In the genomic region with DNA sequence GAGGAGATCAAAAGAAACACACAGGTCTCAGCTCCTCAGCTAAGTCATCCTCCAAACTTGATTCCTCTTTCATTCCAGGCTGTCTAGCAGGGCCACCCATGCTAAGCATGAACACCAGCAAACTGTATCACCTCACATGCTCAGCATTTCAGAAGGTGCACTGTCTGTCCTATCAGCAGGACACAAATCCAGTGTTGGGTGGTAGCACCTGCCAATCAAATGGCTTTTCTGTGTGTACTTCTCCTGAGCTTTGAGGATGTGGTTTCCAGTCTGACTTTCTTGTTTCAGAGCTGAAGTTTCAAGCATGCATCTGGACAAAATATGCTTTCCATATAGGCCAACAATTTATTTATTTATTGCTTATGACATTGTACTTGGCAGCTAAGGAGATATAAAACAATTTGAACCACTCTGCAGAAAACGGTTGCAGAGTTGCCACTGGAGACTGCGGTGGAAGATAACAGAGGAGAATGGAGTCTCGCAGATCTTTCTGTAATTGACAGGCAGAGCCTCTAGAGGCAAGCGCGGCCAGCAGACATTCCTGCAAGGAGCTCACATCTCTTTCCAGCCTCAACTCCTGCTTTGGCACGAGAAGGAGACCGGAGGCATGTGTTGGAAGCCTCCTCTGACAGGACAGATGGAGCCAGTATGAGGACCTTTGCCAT, we compare ENCODE assay signal across 13 cellular contexts.
DNase-seq lines count a peak whose midpoint lies in the region; ATAC-seq, FAIRE-seq and TF ChIP-seq lines count a peak whose summit lies in the region.
"Had no signal": no experiment of that assay in that cellular context is flagged by ENCODE, and none has a peak within 500 bp of the region (broad histone marks: within the 10 kb centered on the region; RNA-seq: fewer than 3 reads in every experiment).

No MANE protein-coding gene starts in this region.

- H3F3A ChIP-seq in neural progenitor cell (ENCODE audit: low read depth) = no peaks in the 10 kb centered on the region

- H3K18ac ChIP-seq in mesendoderm (ENCODE audit: low read length) = no peak overlapping the region

- WGBS in mesendoderm (ENCODE audit: extremely low coverage, insufficient coverage, low lambda C conversion rate) = no CpG with 5 or more reads among the region's 7 CpGs

- H3K4me3 ChIP-seq in neural progenitor cell (no peak overlapping the region), mesendoderm (ENCODE audit: low read length) (no peak overlapping the region)
- H3K4me3 ChIP-seq: A549 had no signal

- H4K8ac ChIP-seq in mesendoderm (ENCODE audit: low read depth, low read length) = no peak overlapping the region

- no peaks in the 10 kb centered on the region for H3K79me2 ChIP-seq in neural progenitor cell (ENCODE audit: low read depth)
- H3K79me2 ChIP-seq in mesendoderm (ENCODE audit: control insufficient read depth, insufficient read depth, low read length) = no peaks in the 10 kb centered on the region

- H3K27me3 Mint-ChIP-seq in activated naive CD8-positive, alpha-beta T cell treated with anti-CD3 and anti-CD28 coated beads, Interleukin-2, amount 10 ng/mL, durations not matched to agents 7 days and 5 days = no peaks in the 10 kb centered on the region
- no peaks in the 10 kb centered on the region for H3K27me3 Mint-ChIP-seq in activated naive CD8-positive, alpha-beta T cell treated with anti-CD3 and anti-CD28 coated beads, Interleukin-2, amount 50 U/mL, for 24 hours
- peaks cover 8% of the 10 kb centered on the region for H3K27me3 Mint-ChIP-seq in neural progenitor cell (ENCODE audit: insufficient read depth, low read depth)
- no peaks in the 10 kb centered on the region for H3K27me3 Mint-ChIP-seq in activated T-cell treated with anti-CD3 and anti-CD28 coated beads, Interleukin-2, amount 50 U/mL, for 4 hours (ENCODE audit: low read depth)
- H3K27me3 Mint-ChIP-seq: stimulated activated naive CD8-positive, alpha-beta T cell treated with anti-CD3 and anti-CD28 coated beads, Interleukin-15, Interleukin-2, amounts not matched to agents 100 ng/mL and 50 ng/mL, for 24 hours had no signal

- H3K27me3 ChIP-seq in neural progenitor cell = no peaks in the 10 kb centered on the region
- H3K27me3 ChIP-seq in mesendoderm (ENCODE audit: insufficient read depth, low read length, poor library complexity) = no peaks in the 10 kb centered on the region

- H3K4ac ChIP-seq in mesendoderm (ENCODE audit: low read depth, low read length) = no peak overlapping the region

- no peak for DNase-seq in activated naive CD8-positive, alpha-beta T cell treated with anti-CD3 and anti-CD28 coated beads, Interleukin-2, amount 10 ng/mL, durations not matched to agents 7 days and 5 days
- no peak for DNase-seq in activated naive CD8-positive, alpha-beta T cell treated with anti-CD3 and anti-CD28 coated beads, Interleukin-2, amount 50 U/mL, for 24 hours
- DNase-seq in neural progenitor cell (ENCODE audit: low spot score) (no peak), D721Med (ENCODE audit: insufficient read length, low spot score) (no peak), mesendoderm (no peak)
- no peak for DNase-seq in activated T-cell treated with anti-CD3 and anti-CD28 coated beads, Interleukin-2, amount 50 U/mL, for 4 hours
- DNase-seq: NCI-H510A had no signal

- peaks cover 4% of the 10 kb centered on the region for H3K4me1 Mint-ChIP-seq in activated naive CD8-positive, alpha-beta T cell treated with anti-CD3 and anti-CD28 coated beads, Interleukin-2, amount 10 ng/mL, durations not matched to agents 7 days and 5 days
- H3K4me1 Mint-ChIP-seq in activated naive CD8-positive, alpha-beta T cell treated with anti-CD3 and anti-CD28 coated beads, Interleukin-2, amount 50 U/mL, for 24 hours = peaks cover 6% of the 10 kb centered on the region
- peaks cover 16% of the 10 kb centered on the region for H3K4me1 Mint-ChIP-seq in neural progenitor cell
- H3K4me1 Mint-ChIP-seq in activated T-cell treated with anti-CD3 and anti-CD28 coated beads, Interleukin-2, amount 50 U/mL, for 4 hours (ENCODE audit: low read depth) = no peaks in the 10 kb centered on the region

- H3K23ac ChIP-seq in mesendoderm (ENCODE audit: low read length) = no peak overlapping the region

- FAIRE-seq in D721Med (lab: Jason Lieb, UNC) = no peak
- FAIRE-seq: A549, G401.6 had no signal

- TF ChIP-seq CTCF in neural progenitor cell (IDR thresholded peaks at IDR 0.05) = no peak
- TF ChIP-seq CTCF in D721Med (IDR thresholded peaks at IDR 0.05; ENCODE audit: insufficient read depth, missing control alignments) = no peak

- ATAC-seq in activated naive CD8-positive, alpha-beta T cell treated with anti-CD3 and anti-CD28 coated beads, Interleukin-2, amount 10 ng/mL, durations not matched to agents 7 days and 5 days (ENCODE audit: low read depth) = no peak
- ATAC-seq in activated naive CD8-positive, alpha-beta T cell treated with anti-CD3 and anti-CD28 coated beads, Interleukin-2, amount 50 U/mL, for 24 hours = no peak
- ATAC-seq in GM21723 (IDR thresholded peaks at IDR 0.05; ENCODE audit: unreplicated experiment) (peak; percentile 88), HG03280 (IDR thresholded peaks at IDR 0.05; ENCODE audit: unreplicated experiment) (peak; percentile 74)
- ATAC-seq in activated T-cell treated with anti-CD3 and anti-CD28 coated beads, Interleukin-2, amount 50 U/mL, for 4 hours = no peak
- ATAC-seq: A549 had no signal

- H3K9ac ChIP-seq in neural progenitor cell (no peak overlapping the region), mesendoderm (ENCODE audit: low read length) (no peak overlapping the region)

- H3K4me1 ChIP-seq in neural progenitor cell = no peaks in the 10 kb centered on the region
- H3K4me1 ChIP-seq in mesendoderm (ENCODE audit: control insufficient read depth, low read depth, low read length) = peaks cover 3% of the 10 kb centered on the region
- H3K4me1 ChIP-seq: A549 had no signal

- peak overlapping the region; percentile 25 for H3K27ac Mint-ChIP-seq in activated naive CD8-positive, alpha-beta T cell treated with anti-CD3 and anti-CD28 coated beads, Interleukin-2, amount 10 ng/mL, durations not matched to agents 7 days and 5 days
- H3K27ac Mint-ChIP-seq in activated naive CD8-positive, alpha-beta T cell treated with anti-CD3 and anti-CD28 coated beads, Interleukin-2, amount 50 U/mL, for 24 hours = no peak overlapping the region
- peak overlapping the region; percentile 33 for H3K27ac Mint-ChIP-seq in neural progenitor cell
- H3K27ac Mint-ChIP-seq: dendritic cell treated with granulocyte-macrophage colony-stimulating factor and Interleukin-4, amounts not matched to agents 40 ng/mL and 50 ng/mL, for 4 days; stimulated activated naive CD8-positive, alpha-beta T cell treated with anti-CD3 and anti-CD28 coated beads, Interleukin-15, Interleukin-2, amounts not matched to agents 100 ng/mL and 50 ng/mL, for 24 hours had no signal

- H2AK5ac ChIP-seq in mesendoderm (ENCODE audit: low read length) = no peak overlapping the region

- no peaks in the 10 kb centered on the region for H3K36me3 Mint-ChIP-seq in activated naive CD8-positive, alpha-beta T cell treated with anti-CD3 and anti-CD28 coated beads, Interleukin-2, amount 10 ng/mL, durations not matched to agents 7 days and 5 days
- H3K36me3 Mint-ChIP-seq in activated naive CD8-positive, alpha-beta T cell treated with anti-CD3 and anti-CD28 coated beads, Interleukin-2, amount 50 U/mL, for 24 hours (ENCODE audit: low read depth) = no peaks in the 10 kb centered on the region
- no peaks in the 10 kb centered on the region for H3K36me3 Mint-ChIP-seq in neural progenitor cell
- no peaks in the 10 kb centered on the region for H3K36me3 Mint-ChIP-seq in activated T-cell treated with anti-CD3 and anti-CD28 coated beads, Interleukin-2, amount 50 U/mL, for 4 hours (ENCODE audit: insufficient read depth)

- H3K4me2 ChIP-seq in neural progenitor cell (no peak overlapping the region), mesendoderm (ENCODE audit: low read length) (no peak overlapping the region)
- H3K4me2 ChIP-seq: A549 had no signal

- no peaks in the 10 kb centered on the region for H4K20me1 ChIP-seq in neural progenitor cell (ENCODE audit: low read depth)

- no peaks in the 10 kb centered on the region for H3K79me1 ChIP-seq in mesendoderm (ENCODE audit: low read length)

- H2BK120ac ChIP-seq in mesendoderm (ENCODE audit: low read depth, low read length) = no peak overlapping the region

- no peak overlapping the region for H2AFZ ChIP-seq in neural progenitor cell (replicated peaks)

- H3K9me3 ChIP-seq in neural progenitor cell (ENCODE audit: low read depth) = no peaks in the 10 kb centered on the region
- H3K9me3 ChIP-seq: A549 had no signal

- H3K4me3 Mint-ChIP-seq in activated naive CD8-positive, alpha-beta T cell treated with anti-CD3 and anti-CD28 coated beads, Interleukin-2, amount 10 ng/mL, durations not matched to agents 7 days and 5 days = no peak overlapping the region
- H3K4me3 Mint-ChIP-seq in activated naive CD8-positive, alpha-beta T cell treated with anti-CD3 and anti-CD28 coated beads, Interleukin-2, amount 50 U/mL, for 24 hours = no peak overlapping the region
- no peak overlapping the region for H3K4me3 Mint-ChIP-seq in neural progenitor cell
- H3K4me3 Mint-ChIP-seq in activated T-cell treated with anti-CD3 and anti-CD28 coated beads, Interleukin-2, amount 50 U/mL, for 4 hours = no peak overlapping the region
- H3K4me3 Mint-ChIP-seq: dendritic cell treated with granulocyte-macrophage colony-stimulating factor and Interleukin-4, amounts not matched to agents 40 ng/mL and 50 ng/mL, for 4 days; stimulated activated naive CD8-positive, alpha-beta T cell treated with anti-CD3 and anti-CD28 coated beads, Interleukin-15, Interleukin-2, amounts not matched to agents 100 ng/mL and 50 ng/mL, for 24 hours had no signal

- no peak overlapping the region for H4K5ac ChIP-seq in mesendoderm (ENCODE audit: low read length)

- no peaks in the 10 kb centered on the region for H3K36me3 ChIP-seq in neural progenitor cell
- H3K36me3 ChIP-seq in mesendoderm (ENCODE audit: control insufficient read depth, insufficient read depth, low read length) = no peaks in the 10 kb centered on the region

- no peak overlapping the region for H3K56ac ChIP-seq in mesendoderm (ENCODE audit: low read length)

- POLR2A ChIA-PET in activated naive CD8-positive, alpha-beta T cell treated with anti-CD3 and anti-CD28 coated beads, Interleukin-2, amount 10 ng/mL, durations not matched to agents 7 days and 5 days (lab: Charles Lee) = no interaction called here

- H3K27ac ChIP-seq in neural progenitor cell (no peak overlapping the region), mesendoderm (ENCODE audit: low read depth, low read length) (no peak overlapping the region)
- H3K27ac ChIP-seq: A549 had no signal

- no peak overlapping the region for H2BK5ac ChIP-seq in mesendoderm (ENCODE audit: low read length)

- no peak overlapping the region for H2BK15ac ChIP-seq in mesendoderm (replicated peaks; ENCODE audit: low read depth)

- H3K9me3 Mint-ChIP-seq in activated naive CD8-positive, alpha-beta T cell treated with anti-CD3 and anti-CD28 coated beads, Interleukin-2, amount 10 ng/mL, durations not matched to agents 7 days and 5 days = no peaks in the 10 kb centered on the region
- H3K9me3 Mint-ChIP-seq in activated naive CD8-positive, alpha-beta T cell treated with anti-CD3 and anti-CD28 coated beads, Interleukin-2, amount 50 U/mL, for 24 hours = no peaks in the 10 kb centered on the region
- H3K9me3 Mint-ChIP-seq in neural progenitor cell = no peaks in the 10 kb centered on the region
- no peaks in the 10 kb centered on the region for H3K9me3 Mint-ChIP-seq in activated T-cell treated with anti-CD3 and anti-CD28 coated beads, Interleukin-2, amount 50 U/mL, for 4 hours
- H3K9me3 Mint-ChIP-seq: dendritic cell treated with granulocyte-macrophage colony-stimulating factor and Interleukin-4, amounts not matched to agents 40 ng/mL and 50 ng/mL, for 4 days; stimulated activated naive CD8-positive, alpha-beta T cell treated with anti-CD3 and anti-CD28 coated beads, Interleukin-15, Interleukin-2, amounts not matched to agents 100 ng/mL and 50 ng/mL, for 24 hours had no signal

Comparison
In these comparisons a context has a peak if more than half of its experiments do, and no peak if none do; other contexts are left out.
1. ATAC-seq: peak in GM21723 (single experiment) and HG03280 (single experiment); none in activated naive CD8-positive, alpha-beta T cell treated with anti-CD3 and anti-CD28 coated beads, Interleukin-2, amount 10 ng/mL, durations not matched to agents 7 days and 5 days (single experiment), activated naive CD8-positive, alpha-beta T cell treated with anti-CD3 and anti-CD28 coated beads, Interleukin-2, amount 50 U/mL, for 24 hours (single experiment) and activated T-cell treated with anti-CD3 and anti-CD28 coated beads, Interleukin-2, amount 50 U/mL, for 4 hours (0 of 2).